In the genomic region with DNA sequence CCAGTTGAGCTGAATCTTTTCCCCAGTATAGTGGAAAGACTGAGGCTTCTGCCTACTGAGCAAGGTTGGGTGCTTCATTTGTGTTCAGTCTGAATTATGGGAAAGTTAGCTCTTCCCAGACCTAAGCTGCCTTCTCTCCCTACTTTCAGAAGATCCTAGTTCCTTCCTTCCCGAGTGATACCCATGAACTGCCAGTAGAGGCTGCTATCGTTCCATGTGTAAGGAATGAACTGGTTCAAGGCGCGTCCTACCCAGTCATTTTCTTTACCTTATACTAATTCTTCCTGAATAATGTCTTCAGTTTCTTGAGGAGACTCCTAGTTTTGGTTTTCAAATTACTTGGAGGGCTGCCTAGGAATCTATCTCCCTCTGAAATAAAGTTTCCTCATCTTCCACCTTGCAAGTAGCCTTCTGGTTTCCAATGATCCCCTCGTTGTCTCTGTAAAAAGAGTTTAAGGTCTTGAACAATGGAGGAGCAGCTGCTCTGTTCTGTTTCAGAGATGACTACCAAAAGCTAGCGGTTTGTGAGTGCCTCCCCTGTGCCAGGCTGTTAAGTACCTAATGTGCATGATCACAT, we compare ENCODE assay signal across 9 cellular contexts. TPM values are rescaled to one million over a fixed set of nuclear protein-coding genes. Genes with fewer than 3 reads are reported as not detected.
DNase-seq lines count a peak whose midpoint lies in the region; ATAC-seq and TF ChIP-seq lines count a peak whose summit lies in the region.
"Had no signal": no experiment of that assay in that cellular context is flagged by ENCODE, and none has a peak within 500 bp of the region (broad histone marks: within the 10 kb centered on the region; RNA-seq: fewer than 3 reads in every experiment).

No MANE protein-coding gene starts in this region.

- ATAC-seq in psoas muscle (peak; percentile 50 to 85 (median 74)), GM18502 (IDR thresholded peaks at IDR 0.05; ENCODE audit: poor library complexity, unreplicated experiment) (no peak)

- H3K36me3 ChIP-seq in psoas muscle (ENCODE audit: insufficient read depth in 1 of 2, low read depth in 1 of 2), result peaks cover 15 to 75% of the 10 kb centered on the region in 2 donors

- TF ChIP-seq CTCF in psoas muscle (IDR thresholded peaks at IDR 0.05), result peak; percentile 93

- no peaks in the 10 kb centered on the region for H3K4me1 ChIP-seq in psoas muscle

- peak; percentile 52 for DNase-seq in SIG-M5 treated with dmso at 0.1 percent for 504 hours (lab: John Stamatoyannopoulos, UW; ENCODE audit: unreplicated experiment)
- DNase-seq in SIG-M5 (lab: John Stamatoyannopoulos, UW), result no peak
- DNase-seq in NCI-H1092 (lab: John Stamatoyannopoulos, UW), result peak; percentile 41
- peak; percentile 23 for DNase-seq in T1000 (lab: John Stamatoyannopoulos, UW)
- DNase-seq in germinal center (ENCODE audit: low spot score), result peak; percentile 39
- no peak for DNase-seq in psoas muscle
- no peak for DNase-seq in NCI-H128 (lab: John Stamatoyannopoulos, UW; ENCODE audit: unreplicated experiment)

- intact Hi-C loops in psoas muscle (cut with DNase I), result loop anchor here (1.0 to 5.0 kb wide), 2 partner anchors 89 to 94 kb away; no protein-coding TSS in a partner anchor

- H3K9me3 ChIP-seq in psoas muscle, result no peaks in the 10 kb centered on the region

- H3K27ac ChIP-seq in psoas muscle, result no peak overlapping the region

- WGBS in psoas muscle, 3 donors, result 27 to 39% (median 32%) methylated on average over 6 of the region's 6 CpGs

- H3K4me3 ChIP-seq in psoas muscle, result no peak overlapping the region

- no peaks in the 10 kb centered on the region for H3K27me3 ChIP-seq in psoas muscle (ENCODE audit: insufficient read depth in 3 of 3, low read length in 2 of 3)

RNA-seq across cellular contexts. Expression of gene AOC2, which starts 0.9 kb away (rescaled TPM):
- 1 to 10 TPM in 1 of 4 donors, under 1 TPM in 3; 0.49 to 1.0 (median 0.71) TPM for total RNA-seq in psoas muscle
- polyA plus RNA-seq in psoas muscle, result 1 to 10 TPM in 1 of 3 donors, under 1 TPM in 2; 0.08 to 1.6 (median 0.60) TPM

RNA-seq across cellular contexts. Expression of gene AOC3, which starts 7.6 kb away (rescaled TPM):
- total RNA-seq in psoas muscle, result 10 to 100 TPM in 2 of 4 donors, 1 to 10 TPM in 2; 5.8 to 11.8 (median 8.5) TPM
- polyA plus RNA-seq in psoas muscle, result 1 to 10 TPM; 5.9 to 9.3 (median 8.4) TPM
- polyA plus RNA-seq: CD8-positive, alpha-beta memory T cell had no signal

RNA-seq across cellular contexts. Expression of gene PSME3, which starts 10.2 kb away (rescaled TPM):
- total RNA-seq in psoas muscle, result 100 to 1,000 TPM in 3 of 4 donors, 10 to 100 TPM in 1; 61.7 to 105 (median 103) TPM
- 100 to 1,000 TPM in 2 of 3 donors, 10 to 100 TPM in 1; 86.0 to 239 (median 204) TPM for polyA plus RNA-seq in psoas muscle

RNA-seq across cellular contexts. Expression of gene BECN1, which starts 19.4 kb away (rescaled TPM):
- 10 to 100 TPM; 45.9 to 85.4 (median 60.6) TPM for total RNA-seq in psoas muscle
- polyA plus RNA-seq in psoas muscle, result 100 to 1,000 TPM in 1 of 3 donors, 10 to 100 TPM in 2; 54.4 to 150 (median 69.1) TPM

RNA-seq across cellular contexts. Expression of gene CNTD1, which starts 44.8 kb away (rescaled TPM):
- total RNA-seq in psoas muscle, result 1 to 10 TPM in 1 of 4 donors, under 1 TPM in 2, not detected in 1; 0.74 to 1.3 (median 0.79) TPM
- 1 to 10 TPM in 1 of 3 donors, under 1 TPM in 2; 0.24 to 1.0 (median 0.36) TPM for polyA plus RNA-seq in psoas muscle
- total RNA-seq: CD8-positive, alpha-beta memory T cell had no signal

Comparison
In these comparisons a context has a peak if more than half of its experiments do, and no peak if none do; other contexts are left out.
1. DNase-seq: peak in SIG-M5 treated with dmso at 0.1 percent for 504 hours (single experiment), NCI-H1092 (single experiment), T1000 (single experiment) and germinal center (single experiment); none in SIG-M5 (single experiment), psoas muscle (0 of 2) and NCI-H128 (single experiment).